Comparison of ENCODE assay signal across 9 cellular contexts in genomic region chr1:6460349-6461236, GRCh38. TPM values are rescaled to one million over a fixed set of nuclear protein-coding genes. Genes with fewer than 3 reads are reported as not detected.
DNase-seq lines count a peak whose midpoint lies in the region; ATAC-seq lines count a peak whose summit lies in the region.
"Had no signal": no experiment of that assay in that cellular context is flagged by ENCODE, and none has a peak within 500 bp of the region (broad histone marks: within the 10 kb centered on the region; RNA-seq: fewer than 3 reads in every experiment).

No MANE protein-coding gene starts in this region.

- no peak for ATAC-seq in GM18502 (IDR thresholded peaks at IDR 0.05; ENCODE audit: poor library complexity, unreplicated experiment)
- no peak for ATAC-seq in GM19452 (IDR thresholded peaks at IDR 0.05; ENCODE audit: unreplicated experiment)

- no peak for DNase-seq in Jurkat, Clone E6-1 (ENCODE audit: low read depth, low spot score)
- peak; percentile 95 for DNase-seq in activated T-cell treated with anti-CD3 and anti-CD28 coated beads for 4 hours
- peak; percentile 52 for DNase-seq in iPS-NIHi11 (ENCODE audit: low spot score)
- peak; percentile 74 for DNase-seq in stimulated activated CD8-positive, alpha-beta memory T cell treated with anti-CD3 and anti-CD28 coated beads, Interleukin-4, amount 100 ng/mL, for 24 hours (ENCODE audit: low read depth)
- no peak for DNase-seq in NCI-H2081 (lab: John Stamatoyannopoulos, UW)
- no peak for DNase-seq in NCI-H2196 (lab: John Stamatoyannopoulos, UW; ENCODE audit: unreplicated experiment)
- DNase-seq: SIG-M5 had no signal

- peak overlapping the region; percentile 22 for H3K4me3 ChIP-seq in Jurkat, Clone E6-1 (ENCODE audit: low read length)

RNA-seq across cellular contexts. Expression of gene TNFRSF25, which starts 5.4 kb away (rescaled TPM):
- polyA plus RNA-seq in Jurkat, Clone E6-1 (2012; ENCODE audit: insufficient read depth, insufficient read length), result 1.8 TPM

RNA-seq across cellular contexts. Expression of gene PLEKHG5, which starts 30.9 kb away (rescaled TPM):
- 3.3 TPM for polyA plus RNA-seq in Jurkat, Clone E6-1 (2012; ENCODE audit: insufficient read depth, insufficient read length)

RNA-seq across cellular contexts. Expression of gene ESPN, which starts 36.0 kb away (rescaled TPM):
- 20.3 TPM for polyA plus RNA-seq in Jurkat, Clone E6-1 (2012; ENCODE audit: insufficient read depth, insufficient read length)

RNA-seq across cellular contexts. Expression of gene HES2, which starts 40.9 kb away (rescaled TPM):
- 1.1 TPM for polyA plus RNA-seq in Jurkat, Clone E6-1 (2012; ENCODE audit: insufficient read depth, insufficient read length)

Comparison
In these comparisons a context has a peak if more than half of its experiments do, and no peak if none do; other contexts are left out.
1. DNase-seq: peak in activated T-cell treated with anti-CD3 and anti-CD28 coated beads for 4 hours (single experiment), iPS-NIHi11 (single experiment) and stimulated activated CD8-positive, alpha-beta memory T cell treated with anti-CD3 and anti-CD28 coated beads, Interleukin-4, amount 100 ng/mL, for 24 hours (single experiment); none in Jurkat, Clone E6-1 (single experiment), NCI-H2081 (0 of 2) and NCI-H2196 (single experiment).